8 cellular contexts compared by ENCODE assay signal in genomic region chr9:113564804-113565237, GRCh38.
A peak's percentile ranks its signal among the peaks of the same experiment; 100 is the strongest.
DNase-seq lines count a peak whose midpoint lies in the region; ATAC-seq and TF ChIP-seq lines count a peak whose summit lies in the region.

No MANE protein-coding gene starts in this region.

- WGBS in mesendoderm (ENCODE audit: extremely low coverage, insufficient coverage, low lambda C conversion rate), result no CpG with 5 or more reads among the region's 18 CpGs
- 10 to 41% methylated on average over 10 to 11 of the region's 18 CpGs for WGBS in tibial nerve, 2 donors

- DNase-seq in Daoy (ENCODE audit: low read depth) (peak; percentile 82), NCI-H510A (lab: John Stamatoyannopoulos, UW) (peak; percentile 37), endothelial cell (ENCODE audit: low spot score) (no peak), mesendoderm (peak; percentile 80), tibial nerve (ENCODE audit: low spot score in 2 of 2) (no peak), ACHN (no peak)

- H3K27ac ChIP-seq in mesendoderm (ENCODE audit: low read depth, low read length) (no peak overlapping the region), tibial nerve (peak overlapping the region in 3 of 4 donors; percentile 36 to 60 (median 46))

- H3K4me3 Mint-ChIP-seq in endothelial cell (ENCODE audit: unreplicated experiment), result no peak overlapping the region

- H3K18ac ChIP-seq in mesendoderm (ENCODE audit: low read length), result peak overlapping the region; percentile 31

- no peak for TF ChIP-seq CTCF in endothelial cell (IDR thresholded peaks at IDR 0.05; ENCODE audit: unreplicated experiment)
- no peak for TF ChIP-seq CTCF in tibial nerve (IDR thresholded peaks at IDR 0.05)

- ATAC-seq in HG02870 (IDR thresholded peaks at IDR 0.05; ENCODE audit: unreplicated experiment) (no peak), GM19023 (IDR thresholded peaks at IDR 0.05; ENCODE audit: unreplicated experiment) (no peak)

- peaks cover 31% of the 10 kb centered on the region for H3K4me1 Mint-ChIP-seq in endothelial cell (ENCODE audit: unreplicated experiment)

- peak overlapping the region; percentile 64 for H3K4ac ChIP-seq in mesendoderm (ENCODE audit: low read depth, low read length)

- H2BK15ac ChIP-seq in mesendoderm (replicated peaks; ENCODE audit: low read depth), result no peak overlapping the region

- H3K4me3 ChIP-seq in mesendoderm (ENCODE audit: low read length) (no peak overlapping the region), tibial nerve (peak overlapping the region in 3 of 4 donors; percentile 16 to 36 (median 16))

- H3K9me3 Mint-ChIP-seq in endothelial cell (ENCODE audit: unreplicated experiment), result no peaks in the 10 kb centered on the region

- H4K8ac ChIP-seq in mesendoderm (ENCODE audit: low read depth, low read length), result no peak overlapping the region

- H2AK5ac ChIP-seq in mesendoderm (ENCODE audit: low read length), result no peak overlapping the region

- H3K79me2 ChIP-seq in mesendoderm (ENCODE audit: control insufficient read depth, insufficient read depth, low read length), result no peaks in the 10 kb centered on the region

- H3K56ac ChIP-seq in mesendoderm (ENCODE audit: low read length), result peak overlapping the region; percentile 72

- H3K27ac Mint-ChIP-seq in endothelial cell (ENCODE audit: unreplicated experiment), result peak overlapping the region; percentile 16

- H3K79me1 ChIP-seq in mesendoderm (ENCODE audit: low read length), result no peaks in the 10 kb centered on the region

- H3K23ac ChIP-seq in mesendoderm (ENCODE audit: low read length), result no peak overlapping the region

- H3K36me3 Mint-ChIP-seq in endothelial cell (ENCODE audit: low read depth, unreplicated experiment), result peaks cover 54% of the 10 kb centered on the region

- in situ Hi-C loops in ACHN (cut with HindIII; ENCODE audit: low pct_ligation_motif_present, low pct_unique_long_range_greater_than_20kb, low sequenced_read_pairs), result no loop called here

- no peak for TF ChIP-seq EP300 in tibial nerve (IDR thresholded peaks at IDR 0.05)

- no peaks in the 10 kb centered on the region for H3K27me3 ChIP-seq in mesendoderm (ENCODE audit: insufficient read depth, low read length, poor library complexity)
- no peaks in the 10 kb centered on the region for H3K27me3 ChIP-seq in tibial nerve

- H3K4me2 ChIP-seq in mesendoderm (ENCODE audit: low read length), result peak overlapping the region; percentile 41

- no peaks in the 10 kb centered on the region for H3K36me3 ChIP-seq in mesendoderm (ENCODE audit: control insufficient read depth, insufficient read depth, low read length)
- no peaks in the 10 kb centered on the region for H3K36me3 ChIP-seq in tibial nerve

- H3K9me3 ChIP-seq in tibial nerve, result no peaks in the 10 kb centered on the region

- H3K4me1 ChIP-seq in mesendoderm (ENCODE audit: control insufficient read depth, low read depth, low read length) (no peaks in the 10 kb centered on the region), tibial nerve (peaks cover 0 to 44% (median 19%) of the 10 kb centered on the region in 4 donors)

- no peak overlapping the region for H4K5ac ChIP-seq in mesendoderm (ENCODE audit: low read length)

- no peak overlapping the region for H2BK5ac ChIP-seq in mesendoderm (ENCODE audit: low read length)

- no peak overlapping the region for H2BK120ac ChIP-seq in mesendoderm (ENCODE audit: low read depth, low read length)

- no peak for TF ChIP-seq POLR2A in tibial nerve (IDR thresholded peaks at IDR 0.05)

- H3K9ac ChIP-seq in mesendoderm (ENCODE audit: low read length), result peak overlapping the region; percentile 19

- peaks cover 28% of the 10 kb centered on the region for H3K27me3 Mint-ChIP-seq in endothelial cell (ENCODE audit: unreplicated experiment)

Comparison
In these comparisons a context has a peak if more than half of its experiments do, and no peak if none do; other contexts are left out.
1. DNase-seq: peak in Daoy (single experiment), NCI-H510A (single experiment) and mesendoderm (single experiment); none in endothelial cell (single experiment), tibial nerve (0 of 2) and ACHN (single experiment).